In the genomic region with DNA sequence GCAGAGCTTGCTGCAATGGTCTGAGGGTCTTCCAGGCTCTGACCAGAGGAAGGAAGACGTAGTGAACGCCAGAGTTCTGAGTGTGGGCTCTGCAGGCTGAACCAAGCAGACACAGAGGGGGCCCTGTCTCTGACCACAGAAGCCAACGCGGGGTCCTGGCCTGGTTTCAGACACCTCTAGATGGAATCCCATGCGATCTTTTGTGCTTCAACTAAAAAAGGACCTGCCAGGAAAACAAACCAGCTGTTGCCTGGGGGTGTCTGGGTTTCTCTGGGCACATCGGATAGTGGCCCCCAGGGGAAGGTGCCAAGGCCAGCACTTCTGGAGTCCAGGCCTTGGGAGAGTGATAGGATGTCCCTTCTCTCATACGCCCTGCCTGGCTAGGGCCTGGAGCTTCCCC, we compare ENCODE assay signal across 30 cellular contexts. TPM values are rescaled to one million over a fixed set of nuclear protein-coding genes. Genes with fewer than 3 reads are reported as not detected.
DNase-seq lines count a peak whose midpoint lies in the region; ATAC-seq, FAIRE-seq and TF ChIP-seq lines count a peak whose summit lies in the region.
"Had no signal": no experiment of that assay in that cellular context is flagged by ENCODE, and none has a peak within 500 bp of the region (broad histone marks: within the 10 kb centered on the region; RNA-seq: fewer than 3 reads in every experiment).

No MANE protein-coding gene starts in this region.

- CTCF ChIA-PET in HEK293 (lab: Yijun Ruan, JAX), result interaction anchor here (2.2 kb wide), 1 partner anchor 216 kb away, joined by 6 read pairs; no protein-coding TSS in a partner anchor

- H3K4me3 ChIP-seq in HEK293 (ENCODE audit: low read depth, low read length), result no peak overlapping the region
- no peak overlapping the region for H3K4me3 ChIP-seq in kidney (ENCODE audit: low read length in 2 of 2)
- H3K4me3 ChIP-seq: BLaER1, GM12878 had no signal

- H3K4me1 ChIP-seq in HEK293 (ENCODE audit: control insufficient read depth, insufficient read depth, low read length) (no peaks in the 10 kb centered on the region; the same call in 1 of the 2 replicates), kidney (ENCODE audit: control insufficient read depth in 1 of 2, insufficient read depth in 1 of 2, low read depth in 1 of 2, low read length in 2 of 2) (peaks cover 2 to 9% of the 10 kb centered on the region in 2 donors)

- DNase-seq in neural crest cell (ENCODE audit: low read depth, low spot score) (no peak), endothelial cell (ENCODE audit: low spot score) (no peak), kidney (no peak)
- no peak for DNase-seq in natural killer cell treated with Interleukin-12 subunit alpha and Interleukin-12 subunit beta and Interleukin-15 and Interleukin-18, amount 100 ng/mL, for 72 hours (ENCODE audit: low spot score)
- DNase-seq: 8988T; ACHN; BE2C; C1 segment of cervical spinal cord; CD4-positive, alpha-beta memory T cell; CD4-positive, CD25-positive, alpha-beta regulatory T cell; CD8-positive, alpha-beta memory T cell; COR-L47; DMS 273 treated with DMSO at 0.1 percent for 48 hours; DMS153; DMS53; DMS79; DND-41; EL; GDM1 had no signal

- no peaks in the 10 kb centered on the region for H3K9me3 Mint-ChIP-seq in neural crest cell
- no peaks in the 10 kb centered on the region for H3K9me3 Mint-ChIP-seq in endothelial cell (ENCODE audit: unreplicated experiment)
- H3K9me3 Mint-ChIP-seq in natural killer cell treated with Interleukin-12 subunit alpha and Interleukin-12 subunit beta and Interleukin-15 and Interleukin-18, amount 100 ng/mL, for 72 hours, result no peaks in the 10 kb centered on the region
- H3K9me3 Mint-ChIP-seq: CD4-positive, alpha-beta memory T cell; CD4-positive, CD25-positive, alpha-beta regulatory T cell; CD8-positive, alpha-beta memory T cell had no signal

- H3K27ac Mint-ChIP-seq in neural crest cell (ENCODE audit: unreplicated experiment) (peak overlapping the region; percentile 50), endothelial cell (ENCODE audit: unreplicated experiment) (no peak overlapping the region)
- no peak overlapping the region for H3K27ac Mint-ChIP-seq in natural killer cell treated with Interleukin-12 subunit alpha and Interleukin-12 subunit beta and Interleukin-15 and Interleukin-18, amount 100 ng/mL, for 72 hours
- H3K27ac Mint-ChIP-seq: CD14-positive monocyte; CD4-positive, alpha-beta memory T cell; CD4-positive, CD25-positive, alpha-beta regulatory T cell; CD8-positive, alpha-beta memory T cell had no signal

- H3K9me3 ChIP-seq in HEK293 (ENCODE audit: control insufficient read depth, insufficient read depth, low read depth, low read length) (no peaks in the 10 kb centered on the region), kidney (ENCODE audit: control insufficient read depth in 1 of 2, low read length in 2 of 2) (no peaks in the 10 kb centered on the region)
- H3K9me3 ChIP-seq: BE2C, BLaER1 had no signal

- H3K4me1 Mint-ChIP-seq in neural crest cell, result peaks cover 9% of the 10 kb centered on the region
- H3K4me1 Mint-ChIP-seq in endothelial cell (ENCODE audit: unreplicated experiment), result no peaks in the 10 kb centered on the region
- peaks cover 0 to under 1% of the 10 kb centered on the region in 2 donors for H3K4me1 Mint-ChIP-seq in natural killer cell treated with Interleukin-12 subunit alpha and Interleukin-12 subunit beta and Interleukin-15 and Interleukin-18, amount 100 ng/mL, for 72 hours (ENCODE audit: low read depth in 2 of 2)

- no peak overlapping the region for H3K4me3 Mint-ChIP-seq in neural crest cell
- no peak overlapping the region for H3K4me3 Mint-ChIP-seq in endothelial cell (ENCODE audit: unreplicated experiment)
- no peak overlapping the region for H3K4me3 Mint-ChIP-seq in natural killer cell treated with Interleukin-12 subunit alpha and Interleukin-12 subunit beta and Interleukin-15 and Interleukin-18, amount 100 ng/mL, for 72 hours
- H3K4me3 Mint-ChIP-seq: CD14-positive monocyte; CD4-positive, alpha-beta memory T cell; CD4-positive, CD25-positive, alpha-beta regulatory T cell; CD8-positive, alpha-beta memory T cell had no signal

- no peak for FAIRE-seq in kidney (lab: Jason Lieb, UNC)
- FAIRE-seq: A204.1, GM12878, GM12892, GM18507 had no signal

- POLR2A ChIA-PET in HEK293 (lab: Yijun Ruan, JAX), result no interaction called here

- H3K36me3 Mint-ChIP-seq in neural crest cell (ENCODE audit: low read depth) (no peaks in the 10 kb centered on the region), endothelial cell (ENCODE audit: low read depth, unreplicated experiment) (no peaks in the 10 kb centered on the region)
- no peaks in the 10 kb centered on the region for H3K36me3 Mint-ChIP-seq in natural killer cell treated with Interleukin-12 subunit alpha and Interleukin-12 subunit beta and Interleukin-15 and Interleukin-18, amount 100 ng/mL, for 72 hours
- H3K36me3 Mint-ChIP-seq: CD14-positive monocyte; CD4-positive, alpha-beta memory T cell; CD4-positive, CD25-positive, alpha-beta regulatory T cell; CD8-positive, alpha-beta memory T cell had no signal

- H3K27me3 Mint-ChIP-seq in neural crest cell (ENCODE audit: low read depth) (peaks cover 61% of the 10 kb centered on the region), endothelial cell (ENCODE audit: unreplicated experiment) (peaks cover 11% of the 10 kb centered on the region)
- peaks cover 0 to 2% of the 10 kb centered on the region in 2 donors for H3K27me3 Mint-ChIP-seq in natural killer cell treated with Interleukin-12 subunit alpha and Interleukin-12 subunit beta and Interleukin-15 and Interleukin-18, amount 100 ng/mL, for 72 hours
- H3K27me3 Mint-ChIP-seq: CD8-positive, alpha-beta memory T cell had no signal

- ATAC-seq in natural killer cell treated with Interleukin-12 subunit alpha and Interleukin-12 subunit beta and Interleukin-15 and Interleukin-18, amount 100 ng/mL, for 72 hours, result no peak
- ATAC-seq: GM12878 had no signal

- TF ChIP-seq CTCF in HEK293 (tag by site-specific recombination; IDR thresholded peaks at IDR 0.05) (no peak), neural crest cell (conservative IDR thresholded peaks at IDR 0.05) (no peak), endothelial cell (IDR thresholded peaks at IDR 0.05; ENCODE audit: unreplicated experiment) (no peak), kidney (IDR thresholded peaks at IDR 0.05; ENCODE audit: borderline replicate concordance, extremely low read depth, insufficient read depth) (no peak)

- H3K27ac ChIP-seq in HEK293 (ENCODE audit: extremely low read depth, low read depth, low read length) (no peak overlapping the region), kidney (ENCODE audit: low read depth in 2 of 2, low read length in 2 of 2) (no peak overlapping the region)
- H3K27ac ChIP-seq: BLaER1 had no signal

- intact Hi-C loops in kidney (cut with DNase I), result no loop called here

- H3K36me3 ChIP-seq in HEK293 (ENCODE audit: control insufficient read depth in 2 of 2, insufficient read depth in 1 of 2, low read length in 2 of 2) (no peaks in the 10 kb centered on the region), kidney (ENCODE audit: control insufficient read depth in 1 of 2, insufficient read depth in 2 of 2, low read length in 2 of 2) (no peaks in the 10 kb centered on the region)
- H3K36me3 ChIP-seq: BE2C, BLaER1 had no signal

- no peak overlapping the region for H3K9ac ChIP-seq in kidney (ENCODE audit: low read length in 2 of 2)
- H3K9ac ChIP-seq: BLaER1 had no signal

TF ChIP-seq in HEK293, 187 proteins besides CTCF, POLR2A, EP300 and RAD21 (continues in another document):
- TF ChIP-seq, protein P1, sequence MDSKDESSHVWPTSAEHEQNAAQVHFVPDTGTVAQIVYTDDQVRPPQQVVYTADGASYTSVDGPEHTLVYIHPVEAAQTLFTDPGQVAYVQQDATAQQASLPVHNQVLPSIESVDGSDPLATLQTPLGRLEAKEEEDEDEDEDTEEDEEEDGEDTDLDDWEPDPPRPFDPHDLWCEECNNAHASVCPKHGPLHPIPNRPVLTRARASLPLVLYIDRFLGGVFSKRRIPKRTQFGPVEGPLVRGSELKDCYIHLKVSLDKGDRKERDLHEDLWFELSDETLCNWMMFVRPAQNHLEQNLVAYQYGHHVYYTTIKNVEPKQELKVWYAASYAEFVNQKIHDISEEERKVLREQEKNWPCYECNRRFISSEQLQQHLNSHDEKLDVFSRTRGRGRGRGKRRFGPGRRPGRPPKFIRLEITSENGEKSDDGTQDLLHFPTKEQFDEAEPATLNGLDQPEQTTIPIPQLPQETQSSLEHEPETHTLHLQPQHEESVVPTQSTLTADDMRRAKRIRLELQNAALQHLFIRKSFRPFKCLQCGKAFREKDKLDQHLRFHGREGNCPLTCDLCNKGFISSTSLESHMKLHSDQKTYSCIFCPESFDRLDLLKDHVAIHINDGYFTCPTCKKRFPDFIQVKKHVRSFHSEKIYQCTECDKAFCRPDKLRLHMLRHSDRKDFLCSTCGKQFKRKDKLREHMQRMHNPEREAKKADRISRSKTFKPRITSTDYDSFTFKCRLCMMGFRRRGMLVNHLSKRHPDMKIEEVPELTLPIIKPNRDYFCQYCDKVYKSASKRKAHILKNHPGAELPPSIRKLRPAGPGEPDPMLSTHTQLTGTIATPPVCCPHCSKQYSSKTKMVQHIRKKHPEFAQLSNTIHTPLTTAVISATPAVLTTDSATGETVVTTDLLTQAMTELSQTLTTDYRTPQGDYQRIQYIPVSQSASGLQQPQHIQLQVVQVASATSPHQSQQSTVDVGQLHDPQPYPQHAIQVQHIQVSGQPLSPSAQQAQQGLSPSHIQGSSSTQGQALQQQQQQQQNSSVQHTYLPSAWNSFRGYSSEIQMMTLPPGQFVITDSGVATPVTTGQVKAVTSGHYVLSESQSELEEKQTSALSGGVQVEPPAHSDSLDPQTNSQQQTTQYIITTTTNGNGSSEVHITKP (tag by site-specific recombination; IDR thresholded peaks at IDR 0.05), result peak; percentile 74

RNA-seq across cellular contexts. Expression of a gene that starts 12.9 kb away (rescaled TPM):
- total RNA-seq in neural crest cell, result 2.2 and 2.5 TPM in 2 replicates
- total RNA-seq in endothelial cell (ENCODE audit: unreplicated experiment), result not detected
- total RNA-seq in natural killer cell treated with Interleukin-12 subunit alpha and Interleukin-12 subunit beta and Interleukin-15 and Interleukin-18, amount 100 ng/mL, for 72 hours, result under 1 TPM in 1 of 2 donors, not detected in 1; 0.39 TPM
- total RNA-seq in kidney, result not detected
- not detected for polyA plus RNA-seq in kidney (ENCODE audit: insufficient read depth, low read depth, low replicate concordance)
- total RNA-seq: A673; CD4-positive, alpha-beta memory T cell; CD4-positive, CD25-positive, alpha-beta regulatory T cell; Daoy; G401; GM12878 had no signal
- polyA plus RNA-seq: AG04450; CD14-positive monocyte; CD8-positive, alpha-beta memory T cell; GM12878 had no signal

RNA-seq across cellular contexts. Expression of a gene that starts 16.3 kb away (rescaled TPM):
- total RNA-seq in neural crest cell (98.8 and 103 TPM in 2 replicates), endothelial cell (ENCODE audit: unreplicated experiment) (26.0 TPM), kidney (26.4 TPM)
- 100 to 1,000 TPM in 1 of 2 donors, 10 to 100 TPM in 1; 58.8 to 103 TPM for total RNA-seq in natural killer cell treated with Interleukin-12 subunit alpha and Interleukin-12 subunit beta and Interleukin-15 and Interleukin-18, amount 100 ng/mL, for 72 hours
- 13.0 TPM for polyA plus RNA-seq in kidney (ENCODE audit: insufficient read depth, low read depth, low replicate concordance)
